Comparison of ENCODE assay signal across 8 cellular contexts in genomic region chr6:26027491-26028211, GRCh38. TPM values are rescaled to one million over a fixed set of nuclear protein-coding genes. Genes with fewer than 3 reads are reported as not detected.
A peak's percentile ranks its signal among the peaks of the same experiment; 100 is the strongest.
DNase-seq lines count a peak whose midpoint lies in the region; ATAC-seq and TF ChIP-seq lines count a peak whose summit lies in the region.

No MANE protein-coding gene starts in this region.

- no peaks in the 10 kb centered on the region for H3K9me3 Mint-ChIP-seq in chondrocyte (ENCODE audit: low read depth)
- H3K9me3 Mint-ChIP-seq in natural killer cell: no peaks in the 10 kb centered on the region

- peaks cover 42% of the 10 kb centered on the region for H3K4me1 Mint-ChIP-seq in chondrocyte (ENCODE audit: low read depth)
- peaks cover 38 to 44% of the 10 kb centered on the region in 2 donors for H3K4me1 Mint-ChIP-seq in natural killer cell

- peak overlapping the region; percentile 71 for H3K9ac ChIP-seq in Karpas-422 (ENCODE audit: low read length)

- H3K4me3 Mint-ChIP-seq in chondrocyte (ENCODE audit: unreplicated experiment): peak overlapping the region; percentile 86
- peak overlapping the region; percentile 87 for H3K4me3 Mint-ChIP-seq in natural killer cell

- intact Hi-C loops in natural killer cell (cut with micrococcal nuclease): loop anchor here (2.0 to 10.0 kb wide), 9 partner anchors 15 to 1867 kb away; partner anchors contain the start of gene ZNF184

- peak overlapping the region; percentile 82 for H3K27ac ChIP-seq in Karpas-422 (ENCODE audit: low read length)

- no peaks in the 10 kb centered on the region for H3K9me2 ChIP-seq in Karpas-422 (replicated peaks; ENCODE audit: insufficient read depth, low read length)

- DNase-seq in AG09309 (ENCODE audit: low read depth) (no peak), Karpas-422 (no peak), chondrocyte (ENCODE audit: low spot score) (no peak), natural killer cell (no peak), COLO668 (lab: John Stamatoyannopoulos, UW; ENCODE audit: unreplicated experiment) (no peak), retina (no peak), AG08395 (ENCODE audit: low spot score) (no peak)

- H3K4me2 ChIP-seq in Karpas-422 (ENCODE audit: low read depth, low read length, poor library complexity, severe bottlenecking): peak overlapping the region; percentile 88

- ATAC-seq in natural killer cell (no peak), GM19395 (IDR thresholded peaks at IDR 0.05; ENCODE audit: unreplicated experiment) (no peak)

- no peaks in the 10 kb centered on the region for H3K36me3 Mint-ChIP-seq in chondrocyte (ENCODE audit: low read depth)
- no peaks in the 10 kb centered on the region for H3K36me3 Mint-ChIP-seq in natural killer cell

- H3K4me1 ChIP-seq in Karpas-422 (ENCODE audit: low read length): peaks cover 53% of the 10 kb centered on the region

- no peaks in the 10 kb centered on the region for H3K79me2 ChIP-seq in Karpas-422 (ENCODE audit: low read length)

- no peak for TF ChIP-seq CTCF in AG09309 (IDR thresholded peaks at IDR 0.05; ENCODE audit: control insufficient read depth, insufficient read depth, low read depth, low read length, missing control alignments)
- no peak for TF ChIP-seq CTCF in chondrocyte (IDR thresholded peaks at IDR 0.05)
- no peak for TF ChIP-seq CTCF in natural killer cell (IDR thresholded peaks at IDR 0.05)

- H3K4me3 ChIP-seq in AG09309 (ENCODE audit: control insufficient read depth, low read depth, low read length) (peak overlapping the region; percentile 67), Karpas-422 (ENCODE audit: low read length) (peak overlapping the region; percentile 70)

- peak overlapping the region; percentile 94 for H3K27ac Mint-ChIP-seq in chondrocyte (ENCODE audit: unreplicated experiment)
- peak overlapping the region; percentile 99 to 100 for H3K27ac Mint-ChIP-seq in natural killer cell

- H3K36me3 ChIP-seq in Karpas-422 (ENCODE audit: insufficient read depth, low read length): no peaks in the 10 kb centered on the region

- H3K27me3 ChIP-seq in Karpas-422 (ENCODE audit: low read length): no peaks in the 10 kb centered on the region

- H2AFZ ChIP-seq in Karpas-422 (ENCODE audit: low read length): peak overlapping the region; percentile 85

- H3K9me3 ChIP-seq in Karpas-422 (ENCODE audit: low read length): no peaks in the 10 kb centered on the region

- H3K27me3 Mint-ChIP-seq in chondrocyte (ENCODE audit: low read depth) (no peaks in the 10 kb centered on the region), natural killer cell (ENCODE audit: low read depth in 2 of 2) (peaks cover 0 to 2% of the 10 kb centered on the region in 2 donors)

- H4K20me1 ChIP-seq in Karpas-422 (ENCODE audit: insufficient read depth, low read depth, low read length): no peaks in the 10 kb centered on the region

RNA-seq across cellular contexts. Expression of gene HFE, which starts 59.6 kb away (rescaled TPM):
- total RNA-seq in Karpas-422 (2014; rRNA removed; shearing (Covaris generic); ENCODE audit: low replicate concordance): 0.04 and 0.19 TPM in 2 replicates
- total RNA-seq in chondrocyte: 6.1 to 7.5 TPM (median 6.4 TPM) in 3 replicates
- total RNA-seq in natural killer cell: 1 to 10 TPM; 1.5 to 2.3 (median 1.8) TPM
